ENCODE assay signal across 7 cellular contexts in the genomic region with DNA sequence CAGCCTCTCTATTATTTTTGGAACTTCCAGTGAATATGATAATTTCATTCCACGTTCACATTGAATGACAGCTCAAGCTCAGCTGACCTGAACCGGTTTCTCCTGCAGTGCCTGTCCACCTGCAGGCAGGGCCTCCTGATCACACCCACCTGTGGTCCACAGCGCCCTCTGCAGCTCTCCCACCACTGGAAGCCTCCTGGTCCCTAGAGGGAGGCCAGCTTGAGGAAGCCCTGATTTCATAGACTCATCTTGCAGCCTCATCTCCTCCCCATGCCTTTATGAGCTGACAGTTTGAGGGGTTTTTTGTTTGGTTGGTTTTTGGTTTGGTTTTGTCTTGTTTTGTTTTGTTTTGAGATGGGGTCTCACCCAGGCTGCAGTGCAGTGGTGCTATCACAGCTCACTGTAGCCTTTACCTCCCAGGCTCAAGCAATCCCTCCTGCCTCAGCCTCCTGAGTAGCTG. TPM values are rescaled to one million over a fixed set of nuclear protein-coding genes. Genes with fewer than 3 reads are reported as not detected.
DNase-seq lines count a peak whose midpoint lies in the region; ATAC-seq, FAIRE-seq and TF ChIP-seq lines count a peak whose summit lies in the region.

No MANE protein-coding gene starts in this region.

- dilution Hi-C loops in IMR-90 (cut with HindIII; ENCODE audit: low sequenced_read_pairs, unreplicated experiment): no loop called here

- no peak overlapping the region for H3K27ac ChIP-seq in IMR-90 (ENCODE audit: insufficient read depth, low read length)

- H2BK15ac ChIP-seq in IMR-90 (ENCODE audit: low read depth, low read length): no peak overlapping the region; the same call in 2 of the 3 replicates

- TF ChIP-seq POLR2A in IMR-90 (IDR thresholded peaks at IDR 0.05; ENCODE audit: low read depth, low read length): no peak

- H4K20me1 ChIP-seq in IMR-90 (ENCODE audit: insufficient read depth, low read length): no peaks in the 10 kb centered on the region; the same call in 1 of the 2 replicates

- peak overlapping the region; percentile 70 for H2AFZ ChIP-seq in IMR-90 (replicated peaks; ENCODE audit: low read length, poor library complexity)

- peak overlapping the region; percentile 18; the same call in 1 of the 2 replicates for H4K91ac ChIP-seq in IMR-90 (ENCODE audit: insufficient read depth, low read depth, low read length)

- TF ChIP-seq RAD21 in IMR-90 (IDR thresholded peaks at IDR 0.05; ENCODE audit: low read length): peak; percentile 32; the same call in 1 of the 2 replicates

- H2AK9ac ChIP-seq in IMR-90 (replicated peaks; ENCODE audit: low read depth, low read length, poor library complexity): peak overlapping the region; percentile 85

- DNase-seq in GDM1 (lab: John Stamatoyannopoulos, UW): peak; percentile 52
- DNase-seq in IMR-90: no peak
- peak; percentile 47 for DNase-seq in SKM-1 treated with dmso at 0.1 percent for 144 hours (lab: John Stamatoyannopoulos, UW; ENCODE audit: unreplicated experiment)
- DNase-seq in bronchial epithelial cell (ENCODE audit: low read depth): peak; percentile 84
- peak; percentile 30 for DNase-seq in medulla oblongata (ENCODE audit: extremely low spot score)
- DNase-seq in AG08396 (ENCODE audit: low spot score): no peak

- H3K79me1 ChIP-seq in IMR-90 (ENCODE audit: low read depth in 1 of 2, low read length in 2 of 2): peaks cover 0 to 45% of the 10 kb centered on the region in 2 experiments; a peak in 2 of 4 replicates

- in situ Hi-C loops in IMR-90 (cut with MboI; ENCODE audit: low sequenced_read_pairs): no loop called here

- no peak overlapping the region; the same call in 1 of the 2 replicates for H2BK120ac ChIP-seq in IMR-90 (ENCODE audit: low read depth, low read length)

- no peak overlapping the region for H2BK5ac ChIP-seq in IMR-90 (ENCODE audit: low read depth, low read length, poor library complexity, severe bottlenecking)

- no peak overlapping the region for H4K5ac ChIP-seq in IMR-90 (ENCODE audit: low read depth, low read length)

- H4K8ac ChIP-seq in IMR-90 (ENCODE audit: low read depth in 2 of 2, low read length in 2 of 2): no peak overlapping the region

- POLR2A ChIA-PET in IMR-90 (lab: Charles Lee; ENCODE audit: unreplicated experiment): no interaction called here

- 14% methylated on average over 1 of the region's 3 CpGs; no CpG with 5 or more reads in 1 of the 2 experiments for WGBS in IMR-90 (ENCODE audit: extremely low coverage in 2 of 2, insufficient read length in 1 of 2), 2 experiments

- peaks cover 8% of the 10 kb centered on the region for H3K4me1 ChIP-seq in IMR-90 (ENCODE audit: control insufficient read depth, insufficient read depth, low read length)

- H3K18ac ChIP-seq in IMR-90 (ENCODE audit: low read depth, low read length): no peak overlapping the region

- H3K4ac ChIP-seq in IMR-90 (ENCODE audit: low read depth, low read length): peak overlapping the region; percentile 26

- H3K4me3 ChIP-seq in IMR-90 (ENCODE audit: insufficient read depth, low read depth, low read length) (no peak overlapping the region), bronchial epithelial cell (ENCODE audit: low read depth, low read length) (no peak overlapping the region)

- no peak for FAIRE-seq in bronchial epithelial cell (lab: Jason Lieb, UNC)

- ATAC-seq in IMR-90 (ENCODE audit: low read depth) (no peak), GM19395 (IDR thresholded peaks at IDR 0.05; ENCODE audit: unreplicated experiment) (no peak)

- H3K36me3 ChIP-seq in IMR-90 (ENCODE audit: control insufficient read depth, insufficient read depth, low read length): no peaks in the 10 kb centered on the region
- no peaks in the 10 kb centered on the region for H3K36me3 ChIP-seq in bronchial epithelial cell (ENCODE audit: control insufficient read depth, insufficient read depth, low read length)

- peak overlapping the region; percentile 6; the same call in 1 of the 2 replicates for H3K14ac ChIP-seq in IMR-90 (replicated peaks; ENCODE audit: low read depth, low read length)

- no peaks in the 10 kb centered on the region for H3K9me3 ChIP-seq in IMR-90 (ENCODE audit: control insufficient read depth, insufficient read depth, low read length)

- H3K23ac ChIP-seq in IMR-90 (ENCODE audit: low read depth, low read length): no peak overlapping the region

- peak; percentile 42 for TF ChIP-seq CTCF in IMR-90 (conservative IDR thresholded peaks at IDR 0.05; ENCODE audit: low read depth, low read length)
- TF ChIP-seq CTCF in bronchial epithelial cell (IDR thresholded peaks at IDR 0.05; ENCODE audit: insufficient read depth, low read length, severe bottlenecking): peak; percentile 93

- intact Hi-C loops in IMR-90 (cut with micrococcal nuclease): no loop called here

- H3K9me1 ChIP-seq in IMR-90 (ENCODE audit: insufficient read depth, low read length): peaks cover 17% of the 10 kb centered on the region

- H3K56ac ChIP-seq in IMR-90 (ENCODE audit: extremely low read depth, insufficient read depth, low read length): no peak overlapping the region

- no peak overlapping the region for H3K9ac ChIP-seq in IMR-90 (ENCODE audit: low read depth, low read length)

- H3K27me3 ChIP-seq in IMR-90 (ENCODE audit: control insufficient read depth, insufficient read depth, low read length) (no peaks in the 10 kb centered on the region), bronchial epithelial cell (ENCODE audit: control insufficient read depth, insufficient read depth, low read length) (no peaks in the 10 kb centered on the region)

- no TSS peak for BruUV-seq in IMR-90 (replicated peaks; lab: Mats Ljungman, UMichigan)

- H2BK20ac ChIP-seq in IMR-90 (ENCODE audit: low read depth, low read length): no peak overlapping the region

- H2AK5ac ChIP-seq in IMR-90 (ENCODE audit: low read depth, low read length): 0 out of 2 replicates have a peak overlapping the region, but pooled peaks have one; percentile 13

- H3K4me2 ChIP-seq in IMR-90 (ENCODE audit: low read depth, low read length): no peak overlapping the region

- CTCF ChIA-PET in IMR-90 (lab: Yijun Ruan, JAX): no interaction called here

TF ChIP-seq in IMR-90, 13 proteins besides CTCF, POLR2A, EP300 and RAD21:
- TF ChIP-seq RCOR1 (IDR thresholded peaks at IDR 0.05; ENCODE audit: insufficient replicate concordance, low read length): no peak
- no peak for TF ChIP-seq RFX5 (IDR thresholded peaks at IDR 0.05; ENCODE audit: low read depth, low read length)
- TF ChIP-seq NFE2L2 (IDR thresholded peaks at IDR 0.05; ENCODE audit: low read depth, low read length): no peak
- no peak for TF ChIP-seq MXI1 (IDR thresholded peaks at IDR 0.05; ENCODE audit: borderline replicate concordance, low read depth, low read length)
- no peak for TF ChIP-seq FOS (IDR thresholded peaks at IDR 0.05; ENCODE audit: low read depth, low read length)
- no peak for TF ChIP-seq CHD1 (IDR thresholded peaks at IDR 0.05; ENCODE audit: low read depth, low read length)
- no peak for TF ChIP-seq BHLHE40 (IDR thresholded peaks at IDR 0.05; ENCODE audit: low read depth, low read length)
- TF ChIP-seq SMC3 (IDR thresholded peaks at IDR 0.05; ENCODE audit: low read depth, low read length): no peak

RNA-seq across cellular contexts. Expression of a gene that starts 29.9 kb away (rescaled TPM):
- total RNA-seq in IMR-90 (2012; rRNA removed): 3,569 and 5,244 TPM in 2 replicates
- polyA plus RNA-seq in IMR-90 (2012; rRNA removed): 430 and 636 TPM in 2 replicates
- polyA plus RNA-seq in IMR-90 (2012; cell fraction: cytosol; rRNA removed): 4.7 and 16.7 TPM in 2 replicates
- 481 and 5,232 TPM in 2 replicates for polyA plus RNA-seq in IMR-90 (2012; cell fraction: nucleus; rRNA removed; ENCODE audit: low replicate concordance)
- 11,095 and 16,401 TPM in 2 replicates for total RNA-seq in bronchial epithelial cell

RNA-seq across cellular contexts. Expression of a gene that starts 46.3 kb away (rescaled TPM):
- total RNA-seq in IMR-90 (2012; rRNA removed) (30.1 and 38.0 TPM in 2 replicates), bronchial epithelial cell (114 and 133 TPM in 2 replicates)
- polyA plus RNA-seq in IMR-90 (2012; rRNA removed): 56.3 and 114 TPM in 2 replicates
- polyA plus RNA-seq in IMR-90 (2012; cell fraction: cytosol; rRNA removed): 12.5 and 21.1 TPM in 2 replicates
- 237 and 1,050 TPM in 2 replicates for polyA plus RNA-seq in IMR-90 (2012; cell fraction: nucleus; rRNA removed; ENCODE audit: low replicate concordance)

RNA-seq across cellular contexts. Expression of a gene that starts 56.0 kb away (rescaled TPM):
- total RNA-seq in IMR-90 (2012; rRNA removed): 95.8 and 96.4 TPM in 2 replicates
- 150 and 172 TPM in 2 replicates for polyA plus RNA-seq in IMR-90 (2012; rRNA removed)
- polyA plus RNA-seq in IMR-90 (2012; cell fraction: cytosol; rRNA removed): 166 and 172 TPM in 2 replicates
- polyA plus RNA-seq in IMR-90 (2012; cell fraction: nucleus; rRNA removed; ENCODE audit: low replicate concordance): 173 and 359 TPM in 2 replicates
- total RNA-seq in bronchial epithelial cell: 49.5 and 64.5 TPM in 2 replicates

Comparison
In these comparisons a context has a peak if more than half of its experiments do, and no peak if none do; other contexts are left out.
1. DNase-seq: peak in GDM1 (single experiment), SKM-1 treated with dmso at 0.1 percent for 144 hours (single experiment), bronchial epithelial cell (single experiment) and medulla oblongata (single experiment); none in IMR-90 (single experiment) and AG08396 (single experiment).